Comparison of ENCODE assay signal across 14 cellular contexts in genomic region chr11:76047231-76047630, GRCh38.
DNase-seq lines count a peak whose midpoint lies in the region; ATAC-seq and TF ChIP-seq lines count a peak whose summit lies in the region.
"Had no signal": no experiment of that assay in that cellular context is flagged by ENCODE, and none has a peak within 500 bp of the region (broad histone marks: within the 10 kb centered on the region; RNA-seq: fewer than 3 reads in every experiment).

No MANE protein-coding gene starts in this region.

- H3K4me1 Mint-ChIP-seq in activated CD4-positive, alpha-beta T cell treated with anti-CD3 and anti-CD28 coated beads for 36 hours, result no peaks in the 10 kb centered on the region
- H3K4me1 Mint-ChIP-seq in activated CD8-positive, alpha-beta T cell treated with anti-CD3 and anti-CD28 coated beads, Interleukin-2, amount 10 ng/mL, durations not matched to agents 7 days and 5 days (ENCODE audit: low read depth), result peaks cover 4% of the 10 kb centered on the region
- H3K4me1 Mint-ChIP-seq: CD8-positive, alpha-beta memory T cell had no signal

- POLR2A ChIA-PET in activated CD4-positive, alpha-beta T cell treated with anti-CD3 and anti-CD28 coated beads for 36 hours (lab: Charles Lee), result no interaction called here
- POLR2A ChIA-PET in activated CD8-positive, alpha-beta T cell treated with anti-CD3 and anti-CD28 coated beads, Interleukin-2, amount 10 ng/mL, durations not matched to agents 7 days and 5 days (lab: Charles Lee), result no interaction called here

- H3K9me3 ChIP-seq in transverse colon, result no peaks in the 10 kb centered on the region

- peak; percentile 58 for DNase-seq in Daoy (ENCODE audit: low read depth)
- DNase-seq in NCI-H69 (lab: John Stamatoyannopoulos, UW), result peak; percentile 38
- peak; percentile 15 for DNase-seq in fibroblast of mammary gland (ENCODE audit: low read depth)
- peak; percentile 22 for DNase-seq in stromal cell of bone marrow (ENCODE audit: low read depth)
- no peak for DNase-seq in activated CD4-positive, alpha-beta T cell treated with anti-CD3 and anti-CD28 coated beads for 36 hours
- DNase-seq in transverse colon, result no peak
- DNase-seq in activated CD8-positive, alpha-beta T cell treated with anti-CD3 and anti-CD28 coated beads, Interleukin-2, amount 10 ng/mL, durations not matched to agents 7 days and 5 days, result no peak
- DNase-seq: C1 segment of cervical spinal cord; CD8-positive, alpha-beta memory T cell; HCEC 1CT; NCI-H1105 treated with DMSO at 0.1 percent for 48 hours; NCI-H1694; NCI-H510A treated with DMSO at 0.1 percent for 48 hours; SJCRH30 had no signal

- H3K36me3 ChIP-seq in transverse colon, result no peaks in the 10 kb centered on the region
- H3K36me3 ChIP-seq: SJCRH30 had no signal

- ATAC-seq in activated CD4-positive, alpha-beta T cell treated with anti-CD3 and anti-CD28 coated beads for 36 hours, result no peak
- no peak for ATAC-seq in activated CD8-positive, alpha-beta T cell treated with anti-CD3 and anti-CD28 coated beads, Interleukin-2, amount 10 ng/mL, durations not matched to agents 7 days and 5 days

- H3K4me3 Mint-ChIP-seq in activated CD4-positive, alpha-beta T cell treated with anti-CD3 and anti-CD28 coated beads for 36 hours, result no peak overlapping the region
- no peak overlapping the region for H3K4me3 Mint-ChIP-seq in activated CD8-positive, alpha-beta T cell treated with anti-CD3 and anti-CD28 coated beads, Interleukin-2, amount 10 ng/mL, durations not matched to agents 7 days and 5 days
- H3K4me3 Mint-ChIP-seq: CD8-positive, alpha-beta memory T cell had no signal

- TF ChIP-seq CTCF in fibroblast of mammary gland (conservative IDR thresholded peaks at IDR 0.05; ENCODE audit: control insufficient read depth, insufficient read depth, low read depth, low read length), result no peak
- TF ChIP-seq CTCF in transverse colon (IDR thresholded peaks at IDR 0.05), result no peak

- H3K4me1 ChIP-seq in transverse colon, result peaks cover 0 to 10% (median 0%) of the 10 kb centered on the region in 4 donors
- H3K4me1 ChIP-seq: SJCRH30 had no signal

- no peak for TF ChIP-seq POLR2A in transverse colon (IDR thresholded peaks at IDR 0.05)

- H3K27ac ChIP-seq in transverse colon, result no peak overlapping the region
- H3K27ac ChIP-seq: SJCRH30 had no signal

- no peak for TF ChIP-seq EP300 in transverse colon (IDR thresholded peaks at IDR 0.05; ENCODE audit: low read depth)

- 97 to 100% methylated on average over 1 of the region's 1 CpG for WGBS in transverse colon (ENCODE audit: low coverage in 1 of 2), 2 donors

- intact Hi-C loops in activated CD4-positive, alpha-beta T cell treated with anti-CD3 and anti-CD28 coated beads for 36 hours (cut with DNase I, micrococcal nuclease), result no loop called here
- intact Hi-C loops in transverse colon (cut with DNase I; ENCODE audit: low total_unique reads), result no loop called here

- H3K27ac Mint-ChIP-seq in activated CD4-positive, alpha-beta T cell treated with anti-CD3 and anti-CD28 coated beads for 36 hours, result no peak overlapping the region
- no peak overlapping the region for H3K27ac Mint-ChIP-seq in activated CD8-positive, alpha-beta T cell treated with anti-CD3 and anti-CD28 coated beads, Interleukin-2, amount 10 ng/mL, durations not matched to agents 7 days and 5 days
- H3K27ac Mint-ChIP-seq: CD8-positive, alpha-beta memory T cell had no signal

- H3K36me3 Mint-ChIP-seq in activated CD4-positive, alpha-beta T cell treated with anti-CD3 and anti-CD28 coated beads for 36 hours (ENCODE audit: low read depth), result peaks cover 28% of the 10 kb centered on the region
- peaks cover 21% of the 10 kb centered on the region for H3K36me3 Mint-ChIP-seq in activated CD8-positive, alpha-beta T cell treated with anti-CD3 and anti-CD28 coated beads, Interleukin-2, amount 10 ng/mL, durations not matched to agents 7 days and 5 days (ENCODE audit: low read depth)

- peaks cover 24% of the 10 kb centered on the region for H3K9me3 Mint-ChIP-seq in activated CD4-positive, alpha-beta T cell treated with anti-CD3 and anti-CD28 coated beads for 36 hours (ENCODE audit: low read depth)
- H3K9me3 Mint-ChIP-seq in activated CD8-positive, alpha-beta T cell treated with anti-CD3 and anti-CD28 coated beads, Interleukin-2, amount 10 ng/mL, durations not matched to agents 7 days and 5 days (ENCODE audit: insufficient read depth), result peaks cover 34% of the 10 kb centered on the region

- in situ Hi-C loops in transverse colon (cut with MboI; ENCODE audit: low pct_ligation_motif_present in 1 of 4, low pct_unique_long_range_greater_than_20kb in 1 of 4, low sequenced_read_pairs in 3 of 4), result no loop called here

- no peaks in the 10 kb centered on the region for H3K27me3 ChIP-seq in transverse colon
- H3K27me3 ChIP-seq: SJCRH30 had no signal

- H3K27me3 Mint-ChIP-seq in activated CD4-positive, alpha-beta T cell treated with anti-CD3 and anti-CD28 coated beads for 36 hours, result no peaks in the 10 kb centered on the region
- H3K27me3 Mint-ChIP-seq in activated CD8-positive, alpha-beta T cell treated with anti-CD3 and anti-CD28 coated beads, Interleukin-2, amount 10 ng/mL, durations not matched to agents 7 days and 5 days (ENCODE audit: low read depth), result no peaks in the 10 kb centered on the region

- CTCF ChIA-PET in activated CD4-positive, alpha-beta T cell treated with anti-CD3 and anti-CD28 coated beads for 36 hours (lab: Charles Lee), result interaction anchor here (0.9 to 1.7 kb wide), 2 partner anchors 18 to 78 kb away, joined by 3 to 4 read pairs; no protein-coding TSS in a partner anchor
- CTCF ChIA-PET in activated CD8-positive, alpha-beta T cell treated with anti-CD3 and anti-CD28 coated beads, Interleukin-2, amount 10 ng/mL, durations not matched to agents 7 days and 5 days (lab: Charles Lee), result no interaction called here

- no peak overlapping the region for H3K4me3 ChIP-seq in fibroblast of mammary gland (ENCODE audit: control insufficient read depth, low read depth, low read length)
- no peak overlapping the region for H3K4me3 ChIP-seq in transverse colon
- H3K4me3 ChIP-seq: SJCRH30 had no signal

Comparison
In these comparisons a context has a peak if more than half of its experiments do, and no peak if none do; other contexts are left out.
1. DNase-seq: peak in Daoy (single experiment), NCI-H69 (single experiment), fibroblast of mammary gland (single experiment) and stromal cell of bone marrow (single experiment); none in activated CD4-positive, alpha-beta T cell treated with anti-CD3 and anti-CD28 coated beads for 36 hours (single experiment), transverse colon (single experiment) and activated CD8-positive, alpha-beta T cell treated with anti-CD3 and anti-CD28 coated beads, Interleukin-2, amount 10 ng/mL, durations not matched to agents 7 days and 5 days (single experiment).